ENCODE assay signal across 1 cellular context in the genomic region with DNA sequence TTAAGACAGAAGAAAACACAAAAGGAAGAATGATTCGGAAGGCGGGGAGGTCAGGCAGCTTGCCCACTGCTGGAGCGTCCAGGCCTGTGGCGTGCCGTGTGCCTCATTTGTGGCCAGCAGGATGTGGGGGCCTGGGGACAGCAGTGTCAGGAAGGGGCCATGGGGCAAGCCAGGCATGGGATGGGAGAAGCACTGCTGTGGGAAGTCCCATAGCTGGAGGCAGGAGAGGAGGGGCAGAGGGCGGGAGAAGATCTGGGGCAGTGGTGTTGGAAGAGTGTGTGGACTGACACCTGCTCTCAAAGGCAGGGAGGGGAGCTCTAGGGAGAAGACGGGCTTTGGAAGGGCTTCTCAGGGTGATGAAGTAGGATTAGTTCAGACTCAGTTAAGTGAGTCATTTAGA.
TF ChIP-seq lines count a peak whose summit lies in the region.

No MANE protein-coding gene starts in this region.

TF ChIP-seq in H1, 55 proteins besides CTCF, POLR2A, EP300 and RAD21 (continued from another document):
- TF ChIP-seq RNF2 (IDR thresholded peaks at IDR 0.05; ENCODE audit: borderline replicate concordance, low read depth, low read length, missing control alignments, poor library complexity, severe bottlenecking) (no peak), KDM5A (IDR thresholded peaks at IDR 0.05; ENCODE audit: low read length) (no peak), FOSL1 (IDR thresholded peaks at IDR 0.05; ENCODE audit: insufficient read depth, low read depth, low read length) (no peak)
